ENCODE assay signal across 33 cellular contexts in genomic region chr14:54920052-54920451, GRCh38. TPM values are rescaled to one million over a fixed set of nuclear protein-coding genes. Genes with fewer than 3 reads are reported as not detected.
DNase-seq lines count a peak whose midpoint lies in the region; TF ChIP-seq lines count a peak whose summit lies in the region.
"Had no signal": no experiment of that assay in that cellular context is flagged by ENCODE, and none has a peak within 500 bp of the region (broad histone marks: within the 10 kb centered on the region; RNA-seq: fewer than 3 reads in every experiment).

No MANE protein-coding gene starts in this region.

- H3K23ac ChIP-seq in mesenchymal stem cell (ENCODE audit: low read length in 2 of 2): no peak overlapping the region

- peaks cover 7% of the 10 kb centered on the region for H3K27me3 Mint-ChIP-seq in nephron progenitor cell (ENCODE audit: low read depth, poor library complexity)
- H3K27me3 Mint-ChIP-seq: activated CD4-positive, alpha-beta T cell treated with anti-CD3 and anti-CD28 coated beads for 36 hours; activated CD8-positive, alpha-beta T cell treated with anti-CD3 and anti-CD28 coated beads for 36 hours had no signal

- no peak overlapping the region for H2BK15ac ChIP-seq in mesenchymal stem cell (ENCODE audit: low read depth, poor library complexity, severe bottlenecking)

- H4K91ac ChIP-seq in mesenchymal stem cell (ENCODE audit: low read length): no peak overlapping the region

- no peaks in the 10 kb centered on the region for H3K27me3 ChIP-seq in mesenchymal stem cell (ENCODE audit: control insufficient read depth in 1 of 2, insufficient read depth in 1 of 2, low read length in 2 of 2)
- H3K27me3 ChIP-seq: BE2C, SJSA1, upper lobe of left lung had no signal

- no peak overlapping the region for H3K4ac ChIP-seq in mesenchymal stem cell (ENCODE audit: low read depth in 1 of 2, low read length in 2 of 2)

- no peaks in the 10 kb centered on the region for H3K36me3 ChIP-seq in mesenchymal stem cell (ENCODE audit: control insufficient read depth in 1 of 2, insufficient read depth in 2 of 2, low read depth in 1 of 2, low read length in 2 of 2)
- H3K36me3 ChIP-seq: BE2C, SJSA1, upper lobe of left lung had no signal

- H3K9ac ChIP-seq in mesenchymal stem cell (ENCODE audit: low read length): no peak overlapping the region

- no peak for TF ChIP-seq CTCF in nephron progenitor cell (IDR thresholded peaks at IDR 0.05)

- no peak overlapping the region for H3K18ac ChIP-seq in mesenchymal stem cell (ENCODE audit: low read depth in 1 of 2, low read length in 2 of 2)

- no peaks in the 10 kb centered on the region for H3K4me1 Mint-ChIP-seq in nephron progenitor cell
- H3K4me1 Mint-ChIP-seq: activated CD4-positive, alpha-beta T cell treated with anti-CD3 and anti-CD28 coated beads for 36 hours had no signal

- H2BK5ac ChIP-seq in mesenchymal stem cell (ENCODE audit: low read depth, low read length, poor library complexity, severe bottlenecking): no peak overlapping the region

- no peak overlapping the region for H3K27ac Mint-ChIP-seq in nephron progenitor cell
- H3K27ac Mint-ChIP-seq: activated CD4-positive, alpha-beta T cell treated with anti-CD3 and anti-CD28 coated beads for 36 hours; activated CD8-positive, alpha-beta T cell treated with anti-CD3 and anti-CD28 coated beads for 36 hours; activated naive CD4-positive, alpha-beta T cell treated with anti-CD3 and anti-CD28 coated beads for 36 hours; CD8-positive, alpha-beta T cell; nephron had no signal

- no peaks in the 10 kb centered on the region for H3K79me1 ChIP-seq in mesenchymal stem cell (replicated peaks; ENCODE audit: low read length, poor library complexity, severe bottlenecking)

- no peak overlapping the region for H4K8ac ChIP-seq in mesenchymal stem cell (ENCODE audit: low read length)

- no peak overlapping the region for H3K14ac ChIP-seq in mesenchymal stem cell (ENCODE audit: low read length in 2 of 2)

- no peak overlapping the region for H3K4me3 Mint-ChIP-seq in nephron progenitor cell
- H3K4me3 Mint-ChIP-seq: activated CD4-positive, alpha-beta T cell treated with anti-CD3 and anti-CD28 coated beads for 36 hours; activated CD8-positive, alpha-beta T cell treated with anti-CD3 and anti-CD28 coated beads for 36 hours; activated naive CD4-positive, alpha-beta T cell treated with anti-CD3 and anti-CD28 coated beads for 36 hours; CD8-positive, alpha-beta T cell; nephron had no signal

- no peak overlapping the region for H2BK12ac ChIP-seq in mesenchymal stem cell (ENCODE audit: low read length in 2 of 2)

- H3K27ac ChIP-seq in mesenchymal stem cell (ENCODE audit: low read length, poor library complexity, severe bottlenecking): no peak overlapping the region
- H3K27ac ChIP-seq: coronary artery, epithelial cell of prostate, SJSA1, skin epidermis, upper lobe of left lung, VCaP had no signal

- DNase-seq in DMS53 (lab: John Stamatoyannopoulos, UW): peak; percentile 84
- peak; percentile 88 for DNase-seq in NCI-H1105 treated with DMSO at 0.1 percent for 48 hours (lab: John Stamatoyannopoulos, UW)
- peak; percentile 51 for DNase-seq in NCI-H2081 treated with DMSO at 0.1 percent for 48 hours (lab: John Stamatoyannopoulos, UW)
- DNase-seq in NCI-H774 (lab: John Stamatoyannopoulos, UW): peak; percentile 84
- no peak for DNase-seq in medulla oblongata (ENCODE audit: extremely low spot score)
- no peak for DNase-seq in nephron progenitor cell
- DNase-seq in mesenchymal stem cell: no peak
- no peak for DNase-seq in HT-29 (ENCODE audit: low spot score)
- DNase-seq: activated CD4-positive, alpha-beta T cell treated with anti-CD3 and anti-CD28 coated beads for 36 hours; activated CD8-positive, alpha-beta T cell treated with anti-CD3 and anti-CD28 coated beads for 36 hours; activated naive CD4-positive, alpha-beta T cell treated with anti-CD3 and anti-CD28 coated beads for 36 hours; BE2C; caudate nucleus; CD8-positive, alpha-beta T cell; DMS 273 treated with DMSO at 0.1 percent for 48 hours; effector CD8-positive, alpha-beta T cell; GOT3; hippocampal formation; Karpas-422; left colon; mammary epithelial cell; NCI-H2171 treated with DMSO at 0.1 percent for 48 hours; retina; RPMI8226; stimulated activated naive CD4-positive, alpha-beta T cell; T1000 had no signal

- no peak overlapping the region for H3K4me3 ChIP-seq in mesenchymal stem cell (ENCODE audit: insufficient read depth in 1 of 2, low read depth in 1 of 2, low read length in 2 of 2)
- H3K4me3 ChIP-seq: coronary artery, SJSA1, skin epidermis, upper lobe of left lung had no signal

- WGBS in mesenchymal stem cell: 100% methylated on average over 1 of the region's 1 CpG

- H2BK120ac ChIP-seq in mesenchymal stem cell (ENCODE audit: low read depth, low read length): no peak overlapping the region

- H3K36me3 Mint-ChIP-seq in nephron progenitor cell (ENCODE audit: low read depth): no peaks in the 10 kb centered on the region
- H3K36me3 Mint-ChIP-seq: CD8-positive, alpha-beta T cell had no signal

- no peak overlapping the region for H3K4me2 ChIP-seq in mesenchymal stem cell (ENCODE audit: low read length, poor library complexity, severe bottlenecking)

- no peak overlapping the region for H2AFZ ChIP-seq in mesenchymal stem cell (ENCODE audit: low read depth, low read length)

- H3K9me3 Mint-ChIP-seq in nephron progenitor cell: no peaks in the 10 kb centered on the region
- H3K9me3 Mint-ChIP-seq: activated CD8-positive, alpha-beta T cell treated with anti-CD3 and anti-CD28 coated beads for 36 hours; activated naive CD4-positive, alpha-beta T cell treated with anti-CD3 and anti-CD28 coated beads for 36 hours; CD8-positive, alpha-beta T cell; nephron had no signal

- H3K9me3 ChIP-seq in mesenchymal stem cell (ENCODE audit: control insufficient read depth, low read length): no peaks in the 10 kb centered on the region
- H3K9me3 ChIP-seq: BE2C, SJSA1, upper lobe of left lung had no signal

- H3K4me1 ChIP-seq in mesenchymal stem cell (ENCODE audit: control insufficient read depth, insufficient read depth, low read depth, low read length): no peaks in the 10 kb centered on the region
- H3K4me1 ChIP-seq: SJSA1, upper lobe of left lung had no signal

- no peak overlapping the region for H2AK5ac ChIP-seq in mesenchymal stem cell (ENCODE audit: low read length, severe bottlenecking)

RNA-seq across cellular contexts. Expression of gene GCH1, which starts 17.4 kb away (rescaled TPM):
- 3.6 TPM for polyA plus RNA-seq in mesenchymal stem cell (2013, experiment 1 of 2)
- polyA plus RNA-seq in mesenchymal stem cell (2013, experiment 2 of 2): 4.0 TPM
- 11.5 and 11.8 TPM in 2 replicates for total RNA-seq in HT-29 (2014; rRNA removed; shearing (Covaris generic))

Comparison
In these comparisons a context has a peak if more than half of its experiments do, and no peak if none do; other contexts are left out.
1. DNase-seq: peak in DMS53 (single experiment), NCI-H1105 treated with DMSO at 0.1 percent for 48 hours (single experiment), NCI-H2081 treated with DMSO at 0.1 percent for 48 hours (single experiment) and NCI-H774 (single experiment); none in medulla oblongata (single experiment), nephron progenitor cell (single experiment), mesenchymal stem cell (single experiment) and HT-29 (single experiment).